ENCODE assay signal across 19 cellular contexts in genomic region chr1:6483761-6484117, GRCh38. TPM values are rescaled to one million over a fixed set of nuclear protein-coding genes. Genes with fewer than 3 reads are reported as not detected.
DNase-seq lines count a peak whose midpoint lies in the region; ATAC-seq and TF ChIP-seq lines count a peak whose summit lies in the region.
"Had no signal": no experiment of that assay in that cellular context is flagged by ENCODE, and none has a peak within 500 bp of the region (broad histone marks: within the 10 kb centered on the region; RNA-seq: fewer than 3 reads in every experiment).

No MANE protein-coding gene starts in this region.

- intact Hi-C loops in esophagus squamous epithelium (cut with DNase I): no loop called here

- no peak overlapping the region for H3K9ac ChIP-seq in neural progenitor cell
- H3K9ac ChIP-seq: KMS-11 had no signal

- H3K27ac Mint-ChIP-seq in activated naive CD4-positive, alpha-beta T cell treated with anti-CD3 and anti-CD28 coated beads, Interleukin-2, amount 50 U/mL, for 24 hours: no peak overlapping the region
- no peak overlapping the region for H3K27ac Mint-ChIP-seq in neural progenitor cell
- no peak overlapping the region for H3K27ac Mint-ChIP-seq in activated CD8-positive, alpha-beta memory T cell treated with anti-CD3 and anti-CD28 coated beads, Interleukin-2, amount 10 ng/mL, durations not matched to agents 7 days and 5 days
- H3K27ac Mint-ChIP-seq: HFFc6 had no signal

- no peaks in the 10 kb centered on the region for H3K9me3 Mint-ChIP-seq in activated naive CD4-positive, alpha-beta T cell treated with anti-CD3 and anti-CD28 coated beads, Interleukin-2, amount 50 U/mL, for 24 hours
- no peaks in the 10 kb centered on the region for H3K9me3 Mint-ChIP-seq in neural progenitor cell
- H3K9me3 Mint-ChIP-seq in activated CD8-positive, alpha-beta memory T cell treated with anti-CD3 and anti-CD28 coated beads, Interleukin-2, amount 10 ng/mL, durations not matched to agents 7 days and 5 days (ENCODE audit: low read depth): no peaks in the 10 kb centered on the region
- H3K9me3 Mint-ChIP-seq: HFFc6 had no signal

- peak overlapping the region; percentile 15 for H3K4me3 Mint-ChIP-seq in activated naive CD4-positive, alpha-beta T cell treated with anti-CD3 and anti-CD28 coated beads, Interleukin-2, amount 50 U/mL, for 24 hours
- peak overlapping the region; percentile 48 for H3K4me3 Mint-ChIP-seq in neural progenitor cell
- no peak overlapping the region for H3K4me3 Mint-ChIP-seq in activated CD8-positive, alpha-beta memory T cell treated with anti-CD3 and anti-CD28 coated beads, Interleukin-2, amount 10 ng/mL, durations not matched to agents 7 days and 5 days
- H3K4me3 Mint-ChIP-seq: HFFc6 had no signal

- H3K79me2 ChIP-seq in neural progenitor cell (ENCODE audit: low read depth): peaks cover 6% of the 10 kb centered on the region

- no peak overlapping the region for H3K4me3 ChIP-seq in esophagus squamous epithelium
- no peak overlapping the region for H3K4me3 ChIP-seq in neural progenitor cell

- no peak for TF ChIP-seq CTCF in esophagus squamous epithelium (IDR thresholded peaks at IDR 0.05)
- no peak for TF ChIP-seq CTCF in neural progenitor cell (IDR thresholded peaks at IDR 0.05)

- peaks cover 5% of the 10 kb centered on the region for H3F3A ChIP-seq in neural progenitor cell (ENCODE audit: low read depth)

- peak overlapping the region in 3 of 4 donors; percentile 3 to 50 (median 11) for H3K27ac ChIP-seq in esophagus squamous epithelium
- H3K27ac ChIP-seq in neural progenitor cell: no peak overlapping the region
- H3K27ac ChIP-seq: 22Rv1, C4-2B, HL-60, KMS-11 had no signal

- 96% methylated on average over 4 of the region's 7 CpGs; no CpG with 5 or more reads in 1 of the 2 donors for WGBS in esophagus squamous epithelium, 2 donors

- ATAC-seq in activated CD8-positive, alpha-beta memory T cell treated with anti-CD3 and anti-CD28 coated beads, Interleukin-2, amount 10 ng/mL, durations not matched to agents 7 days and 5 days: no peak
- ATAC-seq in HG02981 (IDR thresholded peaks at IDR 0.05; ENCODE audit: unreplicated experiment): no peak

- H3K36me3 Mint-ChIP-seq in activated naive CD4-positive, alpha-beta T cell treated with anti-CD3 and anti-CD28 coated beads, Interleukin-2, amount 50 U/mL, for 24 hours: no peaks in the 10 kb centered on the region
- no peaks in the 10 kb centered on the region for H3K36me3 Mint-ChIP-seq in neural progenitor cell
- H3K36me3 Mint-ChIP-seq in activated CD8-positive, alpha-beta memory T cell treated with anti-CD3 and anti-CD28 coated beads, Interleukin-2, amount 10 ng/mL, durations not matched to agents 7 days and 5 days: no peaks in the 10 kb centered on the region

- H3K36me3 ChIP-seq in esophagus squamous epithelium (no peaks in the 10 kb centered on the region), neural progenitor cell (no peaks in the 10 kb centered on the region)

- H3K4me2 ChIP-seq in neural progenitor cell: no peak overlapping the region
- H3K4me2 ChIP-seq: KMS-11 had no signal

- H3K27me3 Mint-ChIP-seq in activated naive CD4-positive, alpha-beta T cell treated with anti-CD3 and anti-CD28 coated beads, Interleukin-2, amount 50 U/mL, for 24 hours: peaks cover 5% of the 10 kb centered on the region
- peaks cover 30% of the 10 kb centered on the region for H3K27me3 Mint-ChIP-seq in neural progenitor cell (ENCODE audit: insufficient read depth, low read depth)
- H3K27me3 Mint-ChIP-seq in activated CD8-positive, alpha-beta memory T cell treated with anti-CD3 and anti-CD28 coated beads, Interleukin-2, amount 10 ng/mL, durations not matched to agents 7 days and 5 days: peaks cover 46% of the 10 kb centered on the region

- no peak overlapping the region for H2AFZ ChIP-seq in neural progenitor cell (replicated peaks)

- CTCF ChIA-PET in activated CD8-positive, alpha-beta memory T cell treated with anti-CD3 and anti-CD28 coated beads, Interleukin-2, amount 10 ng/mL, durations not matched to agents 7 days and 5 days (lab: Charles Lee): interaction anchor here (1.6 to 2.4 kb wide), 3 partner anchors 12 to 162 kb away, joined by 4 to 7 read pairs (median 7); no protein-coding TSS in a partner anchor

- no peaks in the 10 kb centered on the region for H4K20me1 ChIP-seq in neural progenitor cell (ENCODE audit: low read depth)

- H3K4me1 ChIP-seq in esophagus squamous epithelium: peaks cover 23 to 62% (median 32%) of the 10 kb centered on the region in 3 donors
- H3K4me1 ChIP-seq in neural progenitor cell: peaks cover 12% of the 10 kb centered on the region

- H3K4me1 Mint-ChIP-seq in activated naive CD4-positive, alpha-beta T cell treated with anti-CD3 and anti-CD28 coated beads, Interleukin-2, amount 50 U/mL, for 24 hours: peaks cover 10% of the 10 kb centered on the region
- peaks cover 8% of the 10 kb centered on the region for H3K4me1 Mint-ChIP-seq in neural progenitor cell
- peaks cover 3% of the 10 kb centered on the region for H3K4me1 Mint-ChIP-seq in activated CD8-positive, alpha-beta memory T cell treated with anti-CD3 and anti-CD28 coated beads, Interleukin-2, amount 10 ng/mL, durations not matched to agents 7 days and 5 days

- peaks cover 0 to 29% (median 0%) of the 10 kb centered on the region in 4 donors for H3K27me3 ChIP-seq in esophagus squamous epithelium
- no peaks in the 10 kb centered on the region for H3K27me3 ChIP-seq in neural progenitor cell

- no peak for TF ChIP-seq POLR2A in esophagus squamous epithelium (IDR thresholded peaks at IDR 0.05)

- no peak for DNase-seq in activated naive CD4-positive, alpha-beta T cell treated with Interleukin-2 at 50 U/mL for 16 hours
- DNase-seq in esophagus squamous epithelium (lab: John Stamatoyannopoulos, UW): no peak
- DNase-seq in neural progenitor cell (ENCODE audit: low spot score): no peak
- DNase-seq in activated CD8-positive, alpha-beta memory T cell treated with anti-CD3 and anti-CD28 coated beads, Interleukin-2, amount 10 ng/mL, durations not matched to agents 7 days and 5 days: no peak
- DNase-seq in iPS-NIHi11 (ENCODE audit: low spot score): no peak
- no peak for DNase-seq in SHP77 treated with DMSO at 0.1 percent for 48 hours (lab: John Stamatoyannopoulos, UW)
- DNase-seq: AML-193, HFFc6, MV-4-11, NCI-H1694 treated with DMSO at 0.1 percent for 48 hours, NCI-H748 treated with DMSO at 0.1 percent for 48 hours had no signal

- H3K9me3 ChIP-seq in esophagus squamous epithelium: no peaks in the 10 kb centered on the region
- no peaks in the 10 kb centered on the region for H3K9me3 ChIP-seq in neural progenitor cell (ENCODE audit: low read depth)

RNA-seq across cellular contexts. Expression of gene PLEKHG5, which starts 7.7 kb away (rescaled TPM):
- total RNA-seq in esophagus squamous epithelium: 10 to 100 TPM; 24.3 to 37.8 (median 32.6) TPM
- 7.4 and 25.9 TPM in 2 replicates for total RNA-seq in neural progenitor cell (ENCODE audit: low replicate concordance)
- 1 to 10 TPM; 1.1 to 1.7 TPM for total RNA-seq in activated CD8-positive, alpha-beta memory T cell treated with anti-CD3 and anti-CD28 coated beads, Interleukin-2, amount 10 ng/mL, durations not matched to agents 7 days and 5 days

RNA-seq across cellular contexts. Expression of gene TNFRSF25, which starts 17.8 kb away (rescaled TPM):
- total RNA-seq in esophagus squamous epithelium (10 to 100 TPM; 22.1 to 47.3 (median 34.3) TPM), neural progenitor cell (ENCODE audit: low replicate concordance) (15.6 and 23.7 TPM in 2 replicates)
- 10 to 100 TPM; 54.3 to 71.6 TPM for total RNA-seq in activated CD8-positive, alpha-beta memory T cell treated with anti-CD3 and anti-CD28 coated beads, Interleukin-2, amount 10 ng/mL, durations not matched to agents 7 days and 5 days

RNA-seq across cellular contexts. Expression of gene ESPN, which starts 59.2 kb away (rescaled TPM):
- total RNA-seq in esophagus squamous epithelium: 10 to 100 TPM; 14.5 to 22.2 (median 18.6) TPM
- total RNA-seq in neural progenitor cell (ENCODE audit: low replicate concordance): 7.1 and 11.0 TPM in 2 replicates
- under 1 TPM; 0.32 to 0.89 TPM for total RNA-seq in activated CD8-positive, alpha-beta memory T cell treated with anti-CD3 and anti-CD28 coated beads, Interleukin-2, amount 10 ng/mL, durations not matched to agents 7 days and 5 days
- total RNA-seq: HFFc6, HT1080, RPMI7951 had no signal
